In the genomic region with DNA sequence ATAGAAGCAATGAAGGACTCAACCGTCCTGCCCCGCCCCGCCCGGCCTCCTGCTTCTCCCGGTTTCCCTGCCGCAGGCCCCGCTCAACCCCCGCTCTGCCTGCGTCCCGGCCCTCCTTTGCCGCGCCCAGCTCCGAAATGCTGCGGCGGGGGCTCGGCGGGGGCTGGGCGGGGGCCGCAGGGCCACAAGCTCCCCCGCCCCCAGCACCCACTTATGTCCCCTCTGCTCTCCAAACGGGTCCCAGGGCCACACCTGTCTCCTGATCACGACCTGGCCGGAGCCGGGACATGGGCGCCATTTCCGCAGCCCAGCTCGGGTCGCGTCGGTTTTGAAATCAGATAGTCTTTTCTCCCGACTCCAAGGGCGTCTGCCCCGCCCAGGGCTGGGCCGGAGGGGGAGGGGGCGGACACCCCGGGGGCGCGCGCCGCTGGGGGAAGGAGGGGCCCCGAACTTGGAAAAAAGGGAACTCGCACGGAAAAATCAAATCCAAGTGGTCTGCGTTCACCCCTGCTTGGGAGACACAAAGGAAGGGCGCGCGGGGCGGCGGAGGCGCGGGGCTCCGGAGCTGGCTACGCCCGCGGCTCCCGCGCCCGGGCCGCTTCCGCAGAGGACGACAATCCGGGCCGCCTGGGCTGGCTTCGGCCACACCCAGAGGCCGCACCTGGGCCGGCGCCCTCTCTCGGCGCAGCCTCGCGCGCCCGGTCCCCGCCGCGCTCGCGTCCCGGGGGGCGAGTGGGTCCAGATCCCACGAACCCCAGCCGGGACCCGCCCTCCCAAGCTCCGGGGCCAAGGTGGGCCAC, we compare ENCODE assay signal across 8 cellular contexts.
DNase-seq lines count a peak whose midpoint lies in the region; ATAC-seq and TF ChIP-seq lines count a peak whose summit lies in the region.

No MANE protein-coding gene starts in this region.

- H3K4me3 ChIP-seq in H7 (ENCODE audit: insufficient read depth, low read depth, low read length) (peak overlapping the region; percentile 55), WI38 (ENCODE audit: low read depth, low read length) (peak overlapping the region; percentile 66)

- H3K36me3 Mint-ChIP-seq in central memory CD8-positive, alpha-beta T cell (ENCODE audit: insufficient read depth): peaks cover 5% of the 10 kb centered on the region

- H3K9me3 Mint-ChIP-seq in central memory CD8-positive, alpha-beta T cell: no peaks in the 10 kb centered on the region

- peaks cover 18% of the 10 kb centered on the region for H3K4me1 Mint-ChIP-seq in central memory CD8-positive, alpha-beta T cell

- DNase-seq in EH (ENCODE audit: low read depth): peak; percentile 70
- peak; percentile 90 for DNase-seq in H7
- peak; percentile 46 for DNase-seq in NCI-H1105 treated with DMSO at 0.1 percent for 48 hours (lab: John Stamatoyannopoulos, UW)
- DNase-seq in central memory CD8-positive, alpha-beta T cell (ENCODE audit: low spot score in 2 of 2): peak; percentile 15 to 25
- peak; percentile 26 for DNase-seq in kidney glomerular epithelial cell (lab: John Stamatoyannopoulos, UW)
- peak; percentile 16 to 31 for DNase-seq in stimulated activated CD4-positive, alpha-beta T cell treated with anti-CD3 and anti-CD28 coated beads, Interleukin-15, amount 100 ng/mL, for 48 hours (ENCODE audit: low read depth in 2 of 2)

- peak; percentile 62 for ATAC-seq in central memory CD8-positive, alpha-beta T cell (replicated peaks; ENCODE audit: extremely low read depth, poor library complexity, severe bottlenecking)
- no peak for ATAC-seq in HG02870 (IDR thresholded peaks at IDR 0.05; ENCODE audit: unreplicated experiment)

- no peaks in the 10 kb centered on the region for H3K27me3 ChIP-seq in H7 (ENCODE audit: control insufficient read depth, insufficient read depth, low read length)

- H3K36me3 ChIP-seq in H7 (replicated peaks; ENCODE audit: control insufficient read depth, insufficient read depth, low read length): no peaks in the 10 kb centered on the region

- TF ChIP-seq CTCF in WI38 (IDR thresholded peaks at IDR 0.05; ENCODE audit: low read depth, low read length): no peak

- no peaks in the 10 kb centered on the region for H3K27me3 Mint-ChIP-seq in central memory CD8-positive, alpha-beta T cell

- H3K27ac Mint-ChIP-seq in central memory CD8-positive, alpha-beta T cell (ENCODE audit: low read depth): peak overlapping the region; percentile 88

- H3K4me3 Mint-ChIP-seq in central memory CD8-positive, alpha-beta T cell: peak overlapping the region; percentile 85

Comparison
In these comparisons a context has a peak if more than half of its experiments do, and no peak if none do; other contexts are left out.
1. DNase-seq: peak in every context shown above with its lines; median percentile 90 in H7; 70 in EH; 46 in NCI-H1105 treated with DMSO at 0.1 percent for 48 hours; 26 in kidney glomerular epithelial cell; 24 in stimulated activated CD4-positive, alpha-beta T cell treated with anti-CD3 and anti-CD28 coated beads, Interleukin-15, amount 100 ng/mL, for 48 hours; 20 in central memory CD8-positive, alpha-beta T cell.